In genomic region chr18:68104036-68104435, GRCh38 we compare ENCODE assay signal across 26 cellular contexts.
DNase-seq lines count a peak whose midpoint lies in the region; FAIRE-seq and TF ChIP-seq lines count a peak whose summit lies in the region.
"Had no signal": no experiment of that assay in that cellular context is flagged by ENCODE, and none has a peak within 500 bp of the region (broad histone marks: within the 10 kb centered on the region; RNA-seq: fewer than 3 reads in every experiment).

No MANE protein-coding gene starts in this region.

- peak overlapping the region; percentile 16 for H3K4me2 ChIP-seq in mesenchymal stem cell (ENCODE audit: low read length, poor library complexity, severe bottlenecking)

- no peak for TF ChIP-seq EP300 in tibial nerve (IDR thresholded peaks at IDR 0.05)
- no peak for TF ChIP-seq EP300 in sigmoid colon (IDR thresholded peaks at IDR 0.05)

- H3K14ac ChIP-seq in mesenchymal stem cell (ENCODE audit: low read length in 2 of 2): no peak overlapping the region

- no peak overlapping the region for H4K91ac ChIP-seq in mesenchymal stem cell (ENCODE audit: low read length)

- no peaks in the 10 kb centered on the region for H3K79me1 ChIP-seq in mesenchymal stem cell (replicated peaks; ENCODE audit: low read length, poor library complexity, severe bottlenecking)

- H2AK5ac ChIP-seq in mesenchymal stem cell (ENCODE audit: low read length, severe bottlenecking): no peak overlapping the region

- no peak overlapping the region for H4K8ac ChIP-seq in mesenchymal stem cell (ENCODE audit: low read length)

- TF ChIP-seq CTCF in AG10803 (conservative IDR thresholded peaks at IDR 0.05; ENCODE audit: low read length): no peak
- no peak for TF ChIP-seq CTCF in brain microvascular endothelial cell (IDR thresholded peaks at IDR 0.05; ENCODE audit: low read depth, low read length, missing control alignments)
- no peak for TF ChIP-seq CTCF in tibial nerve (IDR thresholded peaks at IDR 0.05)
- TF ChIP-seq CTCF in sigmoid colon (IDR thresholded peaks at IDR 0.05): no peak

- H3K4me3 ChIP-seq in AG10803 (ENCODE audit: low read length): no peak overlapping the region
- no peak overlapping the region for H3K4me3 ChIP-seq in brain microvascular endothelial cell (ENCODE audit: low read depth, low read length)
- H3K4me3 ChIP-seq in mesenchymal stem cell (ENCODE audit: insufficient read depth in 1 of 2, low read depth in 1 of 2, low read length in 2 of 2): no peak overlapping the region
- no peak overlapping the region for H3K4me3 ChIP-seq in tibial nerve
- H3K4me3 ChIP-seq in sigmoid colon: no peak overlapping the region
- H3K4me3 ChIP-seq: esophagus squamous epithelium, GM12878 had no signal

- H2BK15ac ChIP-seq in mesenchymal stem cell (ENCODE audit: low read depth, poor library complexity, severe bottlenecking): no peak overlapping the region

- H2BK120ac ChIP-seq in mesenchymal stem cell (ENCODE audit: low read depth, low read length): no peak overlapping the region

- in situ Hi-C loops in brain microvascular endothelial cell (cut with HindIII; ENCODE audit: low pct_ligation_motif_present, low sequenced_read_pairs): no loop called here

- H2BK12ac ChIP-seq in mesenchymal stem cell (ENCODE audit: low read length in 2 of 2): no peak overlapping the region

- peak; percentile 40 for DNase-seq in AG10803 (ENCODE audit: low read depth)
- peak; percentile 85 for DNase-seq in M059J (ENCODE audit: low read depth)
- peak; percentile 12 for DNase-seq in brain microvascular endothelial cell
- DNase-seq in mesenchymal stem cell: no peak
- no peak for DNase-seq in tibial nerve (ENCODE audit: low spot score in 2 of 2)
- DNase-seq in sigmoid colon: no peak
- DNase-seq in HCEC 1CT: no peak
- no peak for DNase-seq in urothelium cell line (ENCODE audit: low spot score)
- DNase-seq: activated CD4-positive, alpha-beta T cell treated with anti-CD3 and anti-CD28 coated beads, Interleukin-2, amount 50 U/mL, for 48 hours; activated CD4-positive, CD25-positive, alpha-beta regulatory T cell treated with anti-CD3 and anti-CD28 coated beads, Interleukin-2, amount 50 U/mL, for 72 hours; activated CD8-positive, alpha-beta memory T cell treated with anti-CD3 and anti-CD28 coated beads, Interleukin-2, amount 50 U/mL, for 4 hours; activated naive CD4-positive, alpha-beta T cell treated with Interleukin-2 at 50 U/mL for 16 hours; AML-193; CD4-positive, alpha-beta T cell; esophagus squamous epithelium; hypothalamus; KG1; MM.1S; NCI-H2029 treated with DMSO at 0.1 percent for 48 hours; NCI-H524 treated with DMSO at 0.1 percent for 48 hours; SHP77; T-helper 2 cell had no signal

- H3K9me3 ChIP-seq in mesenchymal stem cell (ENCODE audit: control insufficient read depth, low read length) (no peaks in the 10 kb centered on the region), tibial nerve (no peaks in the 10 kb centered on the region), sigmoid colon (no peaks in the 10 kb centered on the region)
- H3K9me3 ChIP-seq: esophagus squamous epithelium had no signal

- H3K4me1 ChIP-seq in mesenchymal stem cell (ENCODE audit: control insufficient read depth, insufficient read depth, low read depth, low read length): no peaks in the 10 kb centered on the region
- H3K4me1 ChIP-seq in tibial nerve: no peaks in the 10 kb centered on the region
- no peaks in the 10 kb centered on the region for H3K4me1 ChIP-seq in sigmoid colon
- H3K4me1 ChIP-seq: esophagus squamous epithelium had no signal

- no peak overlapping the region for H3K4ac ChIP-seq in mesenchymal stem cell (ENCODE audit: low read depth in 1 of 2, low read length in 2 of 2)

- H2BK5ac ChIP-seq in mesenchymal stem cell (ENCODE audit: low read depth, low read length, poor library complexity, severe bottlenecking): no peak overlapping the region

- no peak for FAIRE-seq in urothelium cell line (lab: Jason Lieb, UNC)
- FAIRE-seq: A204.1, bronchial epithelial cell, GM12878, H54 had no signal

- intact Hi-C loops in sigmoid colon (cut with DNase I): no loop called here

- H3K36me3 ChIP-seq in brain microvascular endothelial cell (replicated peaks): no peaks in the 10 kb centered on the region
- no peaks in the 10 kb centered on the region for H3K36me3 ChIP-seq in mesenchymal stem cell (ENCODE audit: control insufficient read depth in 1 of 2, insufficient read depth in 2 of 2, low read depth in 1 of 2, low read length in 2 of 2)
- no peaks in the 10 kb centered on the region for H3K36me3 ChIP-seq in tibial nerve
- no peaks in the 10 kb centered on the region for H3K36me3 ChIP-seq in sigmoid colon
- H3K36me3 ChIP-seq: esophagus squamous epithelium had no signal

- H3K27ac ChIP-seq in brain microvascular endothelial cell: no peak overlapping the region
- H3K27ac ChIP-seq in mesenchymal stem cell (ENCODE audit: low read length, poor library complexity, severe bottlenecking): peak overlapping the region; percentile 57
- no peak overlapping the region for H3K27ac ChIP-seq in tibial nerve
- H3K27ac ChIP-seq in sigmoid colon: peak overlapping the region in 1 of 4 donors; percentile 50
- H3K27ac ChIP-seq: esophagus squamous epithelium had no signal

- WGBS in mesenchymal stem cell: 100% methylated on average over 4 of the region's 4 CpGs
- 88 to 90% methylated on average over 4 of the region's 4 CpGs for WGBS in tibial nerve, 2 donors
- 91 to 92% methylated on average over 4 of the region's 4 CpGs for WGBS in sigmoid colon, 2 donors

- H2AFZ ChIP-seq in mesenchymal stem cell (ENCODE audit: low read depth, low read length): no peak overlapping the region

- H3K23ac ChIP-seq in mesenchymal stem cell (ENCODE audit: low read length in 2 of 2): no peak overlapping the region

- no peak for TF ChIP-seq POLR2A in tibial nerve (IDR thresholded peaks at IDR 0.05)
- no peak for TF ChIP-seq POLR2A in sigmoid colon (IDR thresholded peaks at IDR 0.05)

- H3K27me3 ChIP-seq in brain microvascular endothelial cell (replicated peaks): no peaks in the 10 kb centered on the region
- H3K27me3 ChIP-seq in mesenchymal stem cell (ENCODE audit: control insufficient read depth in 1 of 2, insufficient read depth in 1 of 2, low read length in 2 of 2): no peaks in the 10 kb centered on the region
- H3K27me3 ChIP-seq in tibial nerve: no peaks in the 10 kb centered on the region
- no peaks in the 10 kb centered on the region for H3K27me3 ChIP-seq in sigmoid colon
- H3K27me3 ChIP-seq: esophagus squamous epithelium had no signal

- no peak overlapping the region for H3K18ac ChIP-seq in mesenchymal stem cell (ENCODE audit: low read depth in 1 of 2, low read length in 2 of 2)

- no peak overlapping the region for H3K9ac ChIP-seq in mesenchymal stem cell (ENCODE audit: low read length)

Comparison
In these comparisons a context has a peak if more than half of its experiments do, and no peak if none do; other contexts are left out.
1. DNase-seq: peak in AG10803 (single experiment), M059J (single experiment) and brain microvascular endothelial cell (single experiment); none in mesenchymal stem cell (single experiment), tibial nerve (0 of 2), sigmoid colon (single experiment), HCEC 1CT (single experiment) and urothelium cell line (single experiment).